18 cellular contexts compared by ENCODE assay signal in genomic region chr11:17238377-17238776, GRCh38. TPM values are rescaled to one million over a fixed set of nuclear protein-coding genes. Genes with fewer than 3 reads are reported as not detected.
DNase-seq lines count a peak whose midpoint lies in the region; ATAC-seq, FAIRE-seq and TF ChIP-seq lines count a peak whose summit lies in the region.
"Had no signal": no experiment of that assay in that cellular context is flagged by ENCODE, and none has a peak within 500 bp of the region (broad histone marks: within the 10 kb centered on the region; RNA-seq: fewer than 3 reads in every experiment).

No MANE protein-coding gene starts in this region.

- H3K9me3 Mint-ChIP-seq in activated CD8-positive, alpha-beta memory T cell treated with anti-CD3 and anti-CD28 coated beads, Interleukin-2, amount 10 ng/mL, durations not matched to agents 7 days and 5 days (ENCODE audit: low read depth): no peaks in the 10 kb centered on the region

- no TSS peak for BruUV-seq in PC-3 (replicated peaks; lab: Mats Ljungman, UMichigan)

- 21 to 60% (median 48%) methylated on average over 3 of the region's 3 CpGs for WGBS in small intestine, 3 donors
- WGBS in mesendoderm (ENCODE audit: extremely low coverage, insufficient coverage, low lambda C conversion rate): no CpG with 5 or more reads among the region's 3 CpGs

- H3K4me1 Mint-ChIP-seq in activated CD8-positive, alpha-beta memory T cell treated with anti-CD3 and anti-CD28 coated beads, Interleukin-2, amount 10 ng/mL, durations not matched to agents 7 days and 5 days: peaks cover under 1% of the 10 kb centered on the region

- H3K27me3 ChIP-seq in PC-3 (ENCODE audit: low read length) (no peaks in the 10 kb centered on the region), foreskin keratinocyte (no peaks in the 10 kb centered on the region), small intestine (ENCODE audit: control insufficient read depth in 2 of 2, insufficient read depth in 2 of 2, low read length in 2 of 2) (no peaks in the 10 kb centered on the region), mesendoderm (ENCODE audit: insufficient read depth, low read length, poor library complexity) (no peaks in the 10 kb centered on the region)
- H3K27me3 ChIP-seq: MG63 had no signal

- H2BK120ac ChIP-seq in mesendoderm (ENCODE audit: low read depth, low read length): no peak overlapping the region

- H2AFZ ChIP-seq in PC-3 (ENCODE audit: low read length): no peak overlapping the region

- peak; percentile 1 for DNase-seq in NCI-H146 (lab: John Stamatoyannopoulos, UW)
- no peak for DNase-seq in NCI-H146 treated with DMSO at 0.1 percent for 48 hours (lab: John Stamatoyannopoulos, UW; ENCODE audit: unreplicated experiment)
- DNase-seq in PC-3: peak; percentile 33
- DNase-seq in foreskin keratinocyte: peak; percentile 54 to 78
- peak; percentile 19 for DNase-seq in small intestine
- no peak for DNase-seq in activated CD8-positive, alpha-beta memory T cell treated with anti-CD3 and anti-CD28 coated beads, Interleukin-2, amount 10 ng/mL, durations not matched to agents 7 days and 5 days
- DNase-seq in UCSD-AML1 (lab: John Stamatoyannopoulos, UW; ENCODE audit: unreplicated experiment): no peak
- no peak for DNase-seq in mesendoderm
- DNase-seq: C1 segment of cervical spinal cord, H7, KBM-7, MG63, NCI-H1092 treated with DMSO at 0.1 percent for 48 hours, NCI-H1930, NCI-H524 had no signal

- peak; percentile 37; the same call in 1 of the 2 replicates for ATAC-seq in PC-3
- peak; percentile 84 for ATAC-seq in foreskin keratinocyte
- no peak for ATAC-seq in activated CD8-positive, alpha-beta memory T cell treated with anti-CD3 and anti-CD28 coated beads, Interleukin-2, amount 10 ng/mL, durations not matched to agents 7 days and 5 days

- CTCF ChIA-PET in PC-3 (lab: Charles Lee): no interaction called here
- CTCF ChIA-PET in activated CD8-positive, alpha-beta memory T cell treated with anti-CD3 and anti-CD28 coated beads, Interleukin-2, amount 10 ng/mL, durations not matched to agents 7 days and 5 days (lab: Charles Lee): interaction anchor here (0.9 to 1.4 kb wide), 2 partner anchors 8 to 146 kb away, joined by 3 to 4 read pairs; no protein-coding TSS in a partner anchor

- H4K20me1 ChIP-seq in PC-3 (ENCODE audit: low read length): no peaks in the 10 kb centered on the region

- no peak overlapping the region for H3K27ac Mint-ChIP-seq in activated CD8-positive, alpha-beta memory T cell treated with anti-CD3 and anti-CD28 coated beads, Interleukin-2, amount 10 ng/mL, durations not matched to agents 7 days and 5 days

- no peak overlapping the region for H4K8ac ChIP-seq in mesendoderm (ENCODE audit: low read depth, low read length)

- no peak for FAIRE-seq in small intestine (lab: Jason Lieb, UNC)
- FAIRE-seq: A204.1, HTR-8/SVneo had no signal

- H3K36me3 ChIP-seq in PC-3 (ENCODE audit: low read depth, low read length) (no peaks in the 10 kb centered on the region), small intestine (ENCODE audit: control insufficient read depth in 2 of 2, insufficient read depth in 2 of 2, low read length in 2 of 2) (no peaks in the 10 kb centered on the region), mesendoderm (ENCODE audit: control insufficient read depth, insufficient read depth, low read length) (no peaks in the 10 kb centered on the region)
- H3K36me3 ChIP-seq: MG63 had no signal

- no peak overlapping the region for H3K4me2 ChIP-seq in PC-3 (ENCODE audit: low read length)
- H3K4me2 ChIP-seq in mesendoderm (ENCODE audit: low read length): no peak overlapping the region

- no peaks in the 10 kb centered on the region for H3K79me1 ChIP-seq in mesendoderm (ENCODE audit: low read length)

- no peak for TF ChIP-seq CTCF in PC-3 (conservative IDR thresholded peaks at IDR 0.05; ENCODE audit: low read depth, low read length)
- no peak for TF ChIP-seq CTCF in foreskin keratinocyte (conservative IDR thresholded peaks at IDR 0.05)

- H3K79me2 ChIP-seq in PC-3 (ENCODE audit: low read length): no peaks in the 10 kb centered on the region
- no peaks in the 10 kb centered on the region for H3K79me2 ChIP-seq in mesendoderm (ENCODE audit: control insufficient read depth, insufficient read depth, low read length)

- no peak overlapping the region for H3K4me3 Mint-ChIP-seq in activated CD8-positive, alpha-beta memory T cell treated with anti-CD3 and anti-CD28 coated beads, Interleukin-2, amount 10 ng/mL, durations not matched to agents 7 days and 5 days

- H4K5ac ChIP-seq in mesendoderm (ENCODE audit: low read length): no peak overlapping the region

- no peak overlapping the region for H2BK15ac ChIP-seq in mesendoderm (replicated peaks; ENCODE audit: low read depth)

- H3K9me3 ChIP-seq in PC-3 (ENCODE audit: low read length) (no peaks in the 10 kb centered on the region), small intestine (ENCODE audit: control insufficient read depth, low read depth) (no peaks in the 10 kb centered on the region)
- H3K9me3 ChIP-seq: MG63 had no signal

- no peak overlapping the region for H3K56ac ChIP-seq in mesendoderm (ENCODE audit: low read length)

- no peaks in the 10 kb centered on the region for H3F3A ChIP-seq in PC-3 (ENCODE audit: low read length, unreplicated experiment)

- H3K27me3 Mint-ChIP-seq in activated CD8-positive, alpha-beta memory T cell treated with anti-CD3 and anti-CD28 coated beads, Interleukin-2, amount 10 ng/mL, durations not matched to agents 7 days and 5 days: peaks cover 54% of the 10 kb centered on the region

- H3K9ac ChIP-seq in PC-3 (ENCODE audit: low read length) (no peak overlapping the region), mesendoderm (ENCODE audit: low read length) (no peak overlapping the region)

- no peak overlapping the region for H2AK5ac ChIP-seq in mesendoderm (ENCODE audit: low read length)

- H3K9me2 ChIP-seq in PC-3 (replicated peaks; ENCODE audit: low read length): no peaks in the 10 kb centered on the region

- H3K27ac ChIP-seq in PC-3 (ENCODE audit: low read length): no peak overlapping the region
- no peak overlapping the region for H3K27ac ChIP-seq in foreskin keratinocyte
- H3K27ac ChIP-seq in small intestine (ENCODE audit: low read depth in 1 of 2, low read length in 1 of 2): no peak overlapping the region
- no peak overlapping the region for H3K27ac ChIP-seq in mesendoderm (ENCODE audit: low read depth, low read length)
- H3K27ac ChIP-seq: RWPE1 had no signal

- no peak overlapping the region for H3K4ac ChIP-seq in mesendoderm (ENCODE audit: low read depth, low read length)

- H3K18ac ChIP-seq in mesendoderm (ENCODE audit: low read length): no peak overlapping the region

- H3K4me1 ChIP-seq in PC-3 (ENCODE audit: insufficient read depth, low read length) (peaks cover 3% of the 10 kb centered on the region; the same call in 1 of the 2 replicates), foreskin keratinocyte (no peaks in the 10 kb centered on the region), small intestine (ENCODE audit: control insufficient read depth in 2 of 2, insufficient read depth in 1 of 2, low read depth in 1 of 2, low read length in 1 of 2) (no peaks in the 10 kb centered on the region), mesendoderm (ENCODE audit: control insufficient read depth, low read depth, low read length) (no peaks in the 10 kb centered on the region)

- no peak overlapping the region for H2BK5ac ChIP-seq in mesendoderm (ENCODE audit: low read length)

- H3K23ac ChIP-seq in mesendoderm (ENCODE audit: low read length): no peak overlapping the region

- H3K4me3 ChIP-seq in PC-3 (ENCODE audit: low read length): no peak overlapping the region
- H3K4me3 ChIP-seq in small intestine (ENCODE audit: low read depth in 1 of 2, low read length in 2 of 2): no peak overlapping the region
- H3K4me3 ChIP-seq in mesendoderm (ENCODE audit: low read length): no peak overlapping the region
- H3K4me3 ChIP-seq: MG63 had no signal

- POLR2A ChIA-PET in PC-3 (lab: Charles Lee; ENCODE audit: unreplicated experiment): no interaction called here

- intact Hi-C loops in PC-3 (cut with micrococcal nuclease): loop anchor here (10.0 kb wide), 1 partner anchor 266 kb away; no protein-coding TSS in a partner anchor

- H3K36me3 Mint-ChIP-seq in activated CD8-positive, alpha-beta memory T cell treated with anti-CD3 and anti-CD28 coated beads, Interleukin-2, amount 10 ng/mL, durations not matched to agents 7 days and 5 days: no peaks in the 10 kb centered on the region

RNA-seq across cellular contexts. Expression of gene PIK3C2A, which starts 30.6 kb away (rescaled TPM):
- total RNA-seq in PC-3 (2014; rRNA removed) (30.1 and 35.0 TPM in 2 replicates), foreskin keratinocyte (51.4 and 62.0 TPM in 2 replicates)
- polyA plus RNA-seq in foreskin keratinocyte (4.3 and 6.4 TPM in 2 replicates), small intestine (10 to 100 TPM in 2 of 3 donors, 1 to 10 TPM in 1; 9.7 to 13.6 (median 12.6) TPM)
- total RNA-seq in activated CD8-positive, alpha-beta memory T cell treated with anti-CD3 and anti-CD28 coated beads, Interleukin-2, amount 10 ng/mL, durations not matched to agents 7 days and 5 days: 10 to 100 TPM; 26.5 to 27.7 TPM
- polyA plus RNA-seq in mesendoderm (2013, experiment 1 of 2): 55.7 TPM
- polyA plus RNA-seq in mesendoderm (2013, experiment 2 of 2): 55.7 TPM

RNA-seq across cellular contexts. Expression of gene NUCB2, which starts 38.2 kb away (rescaled TPM):
- total RNA-seq in PC-3 (2014; rRNA removed): 23.4 and 27.6 TPM in 2 replicates
- 53.1 and 60.3 TPM in 2 replicates for total RNA-seq in foreskin keratinocyte
- polyA plus RNA-seq in foreskin keratinocyte: 41.9 and 50.8 TPM in 2 replicates
- 10 to 100 TPM in 2 of 3 donors, 1 to 10 TPM in 1; 5.4 to 88.2 (median 14.6) TPM for polyA plus RNA-seq in small intestine
- total RNA-seq in activated CD8-positive, alpha-beta memory T cell treated with anti-CD3 and anti-CD28 coated beads, Interleukin-2, amount 10 ng/mL, durations not matched to agents 7 days and 5 days: 10 to 100 TPM; 79.4 to 100.0 TPM
- polyA plus RNA-seq in mesendoderm (2013, experiment 1 of 2): 22.4 TPM
- 23.4 TPM for polyA plus RNA-seq in mesendoderm (2013, experiment 2 of 2)

Comparison
In these comparisons a context has a peak if more than half of its experiments do, and no peak if none do; other contexts are left out.
1. DNase-seq: peak in NCI-H146 (single experiment), PC-3 (single experiment), foreskin keratinocyte (2 of 2) and small intestine (single experiment); none in NCI-H146 treated with DMSO at 0.1 percent for 48 hours (single experiment), activated CD8-positive, alpha-beta memory T cell treated with anti-CD3 and anti-CD28 coated beads, Interleukin-2, amount 10 ng/mL, durations not matched to agents 7 days and 5 days (single experiment), UCSD-AML1 (single experiment) and mesendoderm (single experiment).